In genomic region chr14:60544659-60545058, GRCh38 we compare ENCODE assay signal across 23 cellular contexts. TPM values are rescaled to one million over a fixed set of nuclear protein-coding genes. Genes with fewer than 3 reads are reported as not detected.
DNase-seq lines count a peak whose midpoint lies in the region; ATAC-seq, FAIRE-seq and TF ChIP-seq lines count a peak whose summit lies in the region.
"Had no signal": no experiment of that assay in that cellular context is flagged by ENCODE, and none has a peak within 500 bp of the region (broad histone marks: within the 10 kb centered on the region; RNA-seq: fewer than 3 reads in every experiment).

No MANE protein-coding gene starts in this region.

- FAIRE-seq in A204.1 (lab: Jason Lieb, UNC) = peak; percentile 77
- no peak for FAIRE-seq in GM12891 (lab: Jason Lieb, UNC)
- FAIRE-seq: H54, HepG2, K562 had no signal

- peak; percentile 3 for DNase-seq in GM12891 (ENCODE audit: insufficient read length, low spot score)
- no peak for DNase-seq in medulla oblongata (ENCODE audit: extremely low spot score)
- DNase-seq in erythroblast (lab: John Stamatoyannopoulos, UW) = no peak
- DNase-seq in NCI-H524 (lab: John Stamatoyannopoulos, UW) = no peak
- DNase-seq: CD4-positive, CD25-positive, alpha-beta regulatory T cell; DMS79 treated with DMSO at 0.1 percent for 48 hours; MM.1S; NCI-H1092 treated with DMSO at 0.1 percent for 48 hours; NCI-H1436 treated with DMSO at 0.1 percent for 48 hours; NCI-H1930; NCI-H226; NCI-H510A treated with DMSO at 0.1 percent for 48 hours; Peyer's patch; SJCRH30; T-cell had no signal

- ATAC-seq in GM19328 (IDR thresholded peaks at IDR 0.05; ENCODE audit: unreplicated experiment) (peak; percentile 47), HG03060 (IDR thresholded peaks at IDR 0.05; ENCODE audit: low read depth, unreplicated experiment) (peak; percentile 69), HG03439 (IDR thresholded peaks at IDR 0.05; ENCODE audit: unreplicated experiment) (no peak)
- ATAC-seq: HepG2, K562, T-cell had no signal

- TF ChIP-seq POLR2A in GM12891 (IDR thresholded peaks at IDR 0.05; ENCODE audit: low read depth, low read length) (no peak), erythroblast (IDR thresholded peaks at IDR 0.05; ENCODE audit: low read length) (no peak)

TF ChIP-seq in GM12891, 5 proteins besides CTCF, POLR2A, EP300 and RAD21:
- TF ChIP-seq POLR2AphosphoS5 (IDR thresholded peaks at IDR 0.05; ENCODE audit: low read depth, low read length) (no peak), SPI1 (IDR thresholded peaks at IDR 0.05; ENCODE audit: low read depth, low read length) (peak; percentile 87)

RNA-seq across cellular contexts. Expression of gene SIX6, which starts 35.7 kb away (rescaled TPM):
- not detected for polyA plus RNA-seq in GM12891 (2012; ENCODE audit: low read depth, missing spikeins)
- polyA plus RNA-seq: BJ; CD4-positive, CD25-positive, alpha-beta regulatory T cell; HepG2; K562 had no signal

RNA-seq across cellular contexts. Expression of gene C14orf39, which starts 58.8 kb away (rescaled TPM):
- 0.13 TPM for polyA plus RNA-seq in GM12891 (2012; ENCODE audit: low read depth, missing spikeins)
- polyA plus RNA-seq: BJ; CD4-positive, CD25-positive, alpha-beta regulatory T cell; HepG2 had no signal
